In genomic region chr17:49191917-49192741, GRCh38 we compare ENCODE assay signal across 1 cellular context.
TF ChIP-seq lines count a peak whose summit lies in the region.

No MANE protein-coding gene starts in this region.

TF ChIP-seq in K562, 482 proteins besides CTCF, POLR2A, EP300 and RAD21 (continued from another document and continues in another):
- TF ChIP-seq CREB3L1 (IDR thresholded peaks at IDR 0.05; ENCODE audit: borderline replicate concordance, low read depth) (peak; percentile 81), OTX1 (CRISPR knock-in tag; IDR thresholded peaks at IDR 0.05) (no peak), SOX6 (IDR thresholded peaks at IDR 0.05) (peak; percentile 76), PTRF (tag; IDR thresholded peaks at IDR 0.05) (no peak), NKRF (IDR thresholded peaks at IDR 0.05; ENCODE audit: borderline replicate concordance) (peak; percentile 78; the same call in 1 of the 2 replicates), CLOCK (CRISPR knock-in tag; IDR thresholded peaks at IDR 0.05; ENCODE audit: borderline replicate concordance) (no peak), ZFX (CRISPR knock-in tag; IDR thresholded peaks at IDR 0.05) (peak; percentile 91), GMEB1 (CRISPR knock-in tag; IDR thresholded peaks at IDR 0.05) (peak; percentile 87), SRSF1 (IDR thresholded peaks at IDR 0.05; ENCODE audit: low read depth, low read length) (no peak), LEF1 (IDR thresholded peaks at IDR 0.05) (0 out of 2 replicates have a peak, but pooled peaks have one; percentile 44), GTF3C2 (IDR thresholded peaks at IDR 0.05; ENCODE audit: borderline replicate concordance, extremely low read depth, insufficient read length) (peak; percentile 95), PHB (CRISPR knock-in tag; IDR thresholded peaks at IDR 0.05) (0 out of 2 replicates have a peak, but pooled peaks have one; percentile 35), PREB (CRISPR knock-in tag; IDR thresholded peaks at IDR 0.05) (0 out of 2 replicates have a peak, but pooled peaks have one; percentile 20), KDM4B (IDR thresholded peaks at IDR 0.05; ENCODE audit: borderline replicate concordance in 2 of 2, low read depth in 1 of 2) (no peak; a peak in 1 of 4 replicates), DACH1 (IDR thresholded peaks at IDR 0.05; ENCODE audit: partially characterized antibody) (peak; percentile 40), FOXK1 (CRISPR knock-in tag; IDR thresholded peaks at IDR 0.05; ENCODE audit: borderline replicate concordance) (0 out of 2 replicates have a peak, but pooled peaks have one; percentile 85), NR0B1 (IDR thresholded peaks at IDR 0.05; ENCODE audit: partially characterized antibody) (no peak), DNMT1 (IDR thresholded peaks at IDR 0.05) (no peak), MNT (conservative IDR thresholded peaks at IDR 0.05) (peak; percentile 85 to 94), MIER1 (IDR thresholded peaks at IDR 0.05; ENCODE audit: low read depth) (no peak), FOS (IDR thresholded peaks at IDR 0.05; ENCODE audit: extremely low read depth, insufficient read length) (no peak), HDAC2 (IDR thresholded peaks at IDR 0.05) (peak; percentile 94), NUFIP1 (IDR thresholded peaks at IDR 0.05; ENCODE audit: partially characterized antibody) (peak; percentile 60), CHD1 (IDR thresholded peaks at IDR 0.05; ENCODE audit: low read length) (peak; percentile 74), FOXP1 (CRISPR knock-in tag; IDR thresholded peaks at IDR 0.05) (no peak), ZNF41 (CRISPR knock-in tag; conservative IDR thresholded peaks at IDR 0.05) (no peak), TOE1 (IDR thresholded peaks at IDR 0.05; ENCODE audit: borderline replicate concordance) (peak; percentile 60), TOE1 (CRISPR knock-in tag; IDR thresholded peaks at IDR 0.05; ENCODE audit: borderline replicate concordance, low read depth) (no peak), RUNX1 (IDR thresholded peaks at IDR 0.05; ENCODE audit: low read depth) (no peak), ZC3H8 (IDR thresholded peaks at IDR 0.05) (no peak), CBX1 (IDR thresholded peaks at IDR 0.05; ENCODE audit: low read depth) (peak; percentile 69; the same call in 1 of the 2 replicates)
- TF ChIP-seq, protein P1, sequence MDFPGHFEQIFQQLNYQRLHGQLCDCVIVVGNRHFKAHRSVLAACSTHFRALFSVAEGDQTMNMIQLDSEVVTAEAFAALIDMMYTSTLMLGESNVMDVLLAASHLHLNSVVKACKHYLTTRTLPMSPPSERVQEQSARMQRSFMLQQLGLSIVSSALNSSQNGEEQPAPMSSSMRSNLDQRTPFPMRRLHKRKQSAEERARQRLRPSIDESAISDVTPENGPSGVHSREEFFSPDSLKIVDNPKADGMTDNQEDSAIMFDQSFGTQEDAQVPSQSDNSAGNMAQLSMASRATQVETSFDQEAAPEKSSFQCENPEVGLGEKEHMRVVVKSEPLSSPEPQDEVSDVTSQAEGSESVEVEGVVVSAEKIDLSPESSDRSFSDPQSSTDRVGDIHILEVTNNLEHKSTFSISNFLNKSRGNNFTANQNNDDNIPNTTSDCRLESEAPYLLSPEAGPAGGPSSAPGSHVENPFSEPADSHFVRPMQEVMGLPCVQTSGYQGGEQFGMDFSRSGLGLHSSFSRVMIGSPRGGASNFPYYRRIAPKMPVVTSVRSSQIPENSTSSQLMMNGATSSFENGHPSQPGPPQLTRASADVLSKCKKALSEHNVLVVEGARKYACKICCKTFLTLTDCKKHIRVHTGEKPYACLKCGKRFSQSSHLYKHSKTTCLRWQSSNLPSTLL (IDR thresholded peaks at IDR 0.05): peak; percentile 82
- TF ChIP-seq, protein P2, sequence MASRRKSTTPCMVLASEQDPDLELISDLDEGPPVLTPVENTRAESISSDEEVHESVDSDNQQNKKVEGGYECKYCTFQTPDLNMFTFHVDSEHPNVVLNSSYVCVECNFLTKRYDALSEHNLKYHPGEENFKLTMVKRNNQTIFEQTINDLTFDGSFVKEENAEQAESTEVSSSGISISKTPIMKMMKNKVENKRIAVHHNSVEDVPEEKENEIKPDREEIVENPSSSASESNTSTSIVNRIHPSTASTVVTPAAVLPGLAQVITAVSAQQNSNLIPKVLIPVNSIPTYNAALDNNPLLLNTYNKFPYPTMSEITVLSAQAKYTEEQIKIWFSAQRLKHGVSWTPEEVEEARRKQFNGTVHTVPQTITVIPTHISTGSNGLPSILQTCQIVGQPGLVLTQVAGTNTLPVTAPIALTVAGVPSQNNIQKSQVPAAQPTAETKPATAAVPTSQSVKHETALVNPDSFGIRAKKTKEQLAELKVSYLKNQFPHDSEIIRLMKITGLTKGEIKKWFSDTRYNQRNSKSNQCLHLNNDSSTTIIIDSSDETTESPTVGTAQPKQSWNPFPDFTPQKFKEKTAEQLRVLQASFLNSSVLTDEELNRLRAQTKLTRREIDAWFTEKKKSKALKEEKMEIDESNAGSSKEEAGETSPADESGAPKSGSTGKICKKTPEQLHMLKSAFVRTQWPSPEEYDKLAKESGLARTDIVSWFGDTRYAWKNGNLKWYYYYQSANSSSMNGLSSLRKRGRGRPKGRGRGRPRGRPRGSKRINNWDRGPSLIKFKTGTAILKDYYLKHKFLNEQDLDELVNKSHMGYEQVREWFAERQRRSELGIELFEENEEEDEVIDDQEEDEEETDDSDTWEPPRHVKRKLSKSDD (conservative IDR thresholded peaks at IDR 0.05; ENCODE audit: low read length): no peak
- TF ChIP-seq, protein P3, sequence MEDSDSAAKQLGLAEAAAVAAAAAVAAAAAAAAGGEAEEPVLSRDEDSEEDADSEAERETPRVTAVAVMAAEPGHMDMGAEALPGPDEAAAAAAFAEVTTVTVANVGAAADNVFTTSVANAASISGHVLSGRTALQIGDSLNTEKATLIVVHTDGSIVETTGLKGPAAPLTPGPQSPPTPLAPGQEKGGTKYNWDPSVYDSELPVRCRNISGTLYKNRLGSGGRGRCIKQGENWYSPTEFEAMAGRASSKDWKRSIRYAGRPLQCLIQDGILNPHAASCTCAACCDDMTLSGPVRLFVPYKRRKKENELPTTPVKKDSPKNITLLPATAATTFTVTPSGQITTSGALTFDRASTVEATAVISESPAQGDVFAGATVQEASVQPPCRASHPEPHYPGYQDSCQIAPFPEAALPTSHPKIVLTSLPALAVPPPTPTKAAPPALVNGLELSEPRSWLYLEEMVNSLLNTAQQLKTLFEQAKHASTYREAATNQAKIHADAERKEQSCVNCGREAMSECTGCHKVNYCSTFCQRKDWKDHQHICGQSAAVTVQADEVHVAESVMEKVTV (CRISPR knock-in tag; IDR thresholded peaks at IDR 0.05): peak; percentile 11; the same call in 1 of the 2 replicates
